8 cellular contexts compared by ENCODE assay signal in genomic region chr5:177447066-177447610, GRCh38. TPM values are rescaled to one million over a fixed set of nuclear protein-coding genes. Genes with fewer than 3 reads are reported as not detected.
A peak's percentile ranks its signal among the peaks of the same experiment; 100 is the strongest.
DNase-seq lines count a peak whose midpoint lies in the region; ATAC-seq and TF ChIP-seq lines count a peak whose summit lies in the region.

No MANE protein-coding gene starts in this region.

- peaks cover 0 to 18% of the 10 kb centered on the region in 2 donors for H3K36me3 ChIP-seq in left lung

- peak overlapping the region; percentile 42 to 50 for H3K4me3 ChIP-seq in left lung

- H3K27ac Mint-ChIP-seq in chondrocyte (ENCODE audit: unreplicated experiment): no peak overlapping the region

- H3K27me3 Mint-ChIP-seq in chondrocyte (ENCODE audit: low read depth): no peaks in the 10 kb centered on the region

- H3K9me3 ChIP-seq in left lung: no peaks in the 10 kb centered on the region

- H3K27me3 ChIP-seq in left lung: peaks cover 0 to 63% of the 10 kb centered on the region in 2 donors

- TF ChIP-seq CTCF in chondrocyte (IDR thresholded peaks at IDR 0.05) (no peak), left lung (IDR thresholded peaks at IDR 0.05) (no peak)

- intact Hi-C loops in left lung (cut with DNase I): no loop called here

- H3K4me1 Mint-ChIP-seq in chondrocyte (ENCODE audit: low read depth): peaks cover 21% of the 10 kb centered on the region

- H3K36me3 Mint-ChIP-seq in chondrocyte (ENCODE audit: low read depth): peaks cover 2% of the 10 kb centered on the region

- H3K4me3 Mint-ChIP-seq in chondrocyte (ENCODE audit: unreplicated experiment): peak overlapping the region; percentile 64

- DNase-seq in DMS 273 (lab: John Stamatoyannopoulos, UW; ENCODE audit: unreplicated experiment) (peak; percentile 93), DMS 273 treated with DMSO at 0.1 percent for 48 hours (lab: John Stamatoyannopoulos, UW) (no peak), NCI-H1105 (lab: John Stamatoyannopoulos, UW) (peak; percentile 63), chondrocyte (ENCODE audit: low spot score) (no peak), left lung (peak in 1 of 2 donors; percentile 86)
- peak in 3 of 4 experiments; percentile 33 to 62 (median 50) for DNase-seq in activated CD4-positive, CD25-positive, alpha-beta regulatory T cell (lab: John Stamatoyannopoulos, UW)
- peak; percentile 58 for DNase-seq in stimulated activated CD8-positive, alpha-beta memory T cell treated with anti-CD3 and anti-CD28 coated beads, Interleukin-4, amount 100 ng/mL, for 24 hours (ENCODE audit: low read depth)

- H3K4me1 ChIP-seq in left lung: peaks cover 7 to 41% of the 10 kb centered on the region in 2 donors

- peak; percentile 5 for ATAC-seq in HG02571 (IDR thresholded peaks at IDR 0.05; ENCODE audit: unreplicated experiment)
- peak; percentile 14 for ATAC-seq in left lung

- H3K9me3 Mint-ChIP-seq in chondrocyte (ENCODE audit: low read depth): no peaks in the 10 kb centered on the region

- peak overlapping the region in 1 of 2 donors; percentile 64 for H3K27ac ChIP-seq in left lung

RNA-seq across cellular contexts. Expression of gene PRR7, which starts 0.5 kb away (rescaled TPM):
- total RNA-seq in chondrocyte (4.8 to 5.5 TPM (median 5.3 TPM) in 3 replicates), left lung (1 to 10 TPM; 2.7 to 4.1 TPM)

RNA-seq across cellular contexts. Expression of gene GRK6, which starts 20.7 kb away (rescaled TPM):
- total RNA-seq in chondrocyte (19.9 to 26.3 TPM (median 23.8 TPM) in 3 replicates), left lung (10 to 100 TPM; 32.3 to 57.1 TPM)

RNA-seq across cellular contexts. Expression of gene DBN1, which starts 26.3 kb away (rescaled TPM):
- total RNA-seq in chondrocyte: 207 to 277 TPM (median 274 TPM) in 3 replicates
- 10 to 100 TPM; 43.2 to 83.1 TPM for total RNA-seq in left lung

RNA-seq across cellular contexts. Expression of gene F12, which starts 37.8 kb away (rescaled TPM):
- 0.99 to 2.1 TPM (median 1.8 TPM) in 3 replicates for total RNA-seq in chondrocyte
- total RNA-seq in left lung: 1 to 10 TPM in 1 of 2 donors, under 1 TPM in 1; 0.63 to 1.1 TPM

RNA-seq across cellular contexts. Expression of gene PFN3, which starts 46.7 kb away (rescaled TPM):
- total RNA-seq in chondrocyte (not detected in 3 replicates), left lung (not detected)

Comparison
In these comparisons a context has a peak if more than half of its experiments do, and no peak if none do; other contexts are left out.
1. DNase-seq: peak in DMS 273 (single experiment), NCI-H1105 (single experiment), activated CD4-positive, CD25-positive, alpha-beta regulatory T cell (3 of 4) and stimulated activated CD8-positive, alpha-beta memory T cell treated with anti-CD3 and anti-CD28 coated beads, Interleukin-4, amount 100 ng/mL, for 24 hours (single experiment); none in DMS 273 treated with DMSO at 0.1 percent for 48 hours (single experiment) and chondrocyte (single experiment).